8 cellular contexts compared by ENCODE assay signal in genomic region chr5:142965258-142966145, GRCh38.
DNase-seq lines count a peak whose midpoint lies in the region; ATAC-seq and TF ChIP-seq lines count a peak whose summit lies in the region.
"Not testable (repeated sequence)": the region's sequence is repeated elsewhere in the genome, so short reads cannot be mapped to it uniquely, and the experiment has no call there.

No MANE protein-coding gene starts in this region.

- H3K4me3 ChIP-seq in BE2C (ENCODE audit: low read depth, low read length); HCT116 (replicated peaks in 1 of 2; ENCODE audit: low read depth in 1 of 2, low read length in 2 of 2); PC-3 (ENCODE audit: low read length); endodermal cell (ENCODE audit: low read length); right cardiac atrium (ENCODE audit: low read length); subcutaneous abdominal adipose tissue (ENCODE audit: low read depth in 1 of 5, low read length in 5 of 5): not testable (repeated sequence)

- peak; percentile 47 for DNase-seq in BE2C
- not testable (repeated sequence) for DNase-seq in HCT116 (ENCODE audit: low read depth, low spot score)
- DNase-seq in PC-3 = peak; percentile 3
- DNase-seq in activated naive CD4-positive, alpha-beta T cell treated with anti-CD3 and anti-CD28 coated beads for 36 hours = peak; percentile 25
- DNase-seq in endodermal cell = peak; percentile 55
- DNase-seq in right cardiac atrium = peak; percentile 32 to 84 (median 80)

- not testable (repeated sequence) for BruUV-seq in HCT116 (replicated peaks; lab: Mats Ljungman, UMichigan); PC-3 (replicated peaks; lab: Mats Ljungman, UMichigan)

- RAD21 ChIA-PET in HCT116 (lab: Charles Lee; ENCODE audit: low non-redundant PET in 1 of 2, low total read pairs in 2 of 2, uncharacterized antibody in 2 of 2, unreplicated experiment in 2 of 2) = not testable (repeated sequence)

- intact Hi-C loops in HCT116 (cut with micrococcal nuclease) (loop anchor here (1.0 kb wide), 1 partner anchor 43 kb away; no protein-coding TSS in a partner anchor), PC-3 (cut with micrococcal nuclease) (loop anchor here (1.0 kb wide), 1 partner anchor 43 kb away; no protein-coding TSS in a partner anchor)
- intact Hi-C loops in activated naive CD4-positive, alpha-beta T cell treated with anti-CD3 and anti-CD28 coated beads for 36 hours (cut with micrococcal nuclease); right cardiac atrium (cut with DNase I): not testable (repeated sequence)

- H3K9me2 ChIP-seq in HCT116 (ENCODE audit: insufficient read depth); PC-3 (replicated peaks; ENCODE audit: low read length): not testable (repeated sequence)

- not testable (repeated sequence) for H3K4me3 Mint-ChIP-seq in activated naive CD4-positive, alpha-beta T cell treated with anti-CD3 and anti-CD28 coated beads for 36 hours; endodermal cell; nephron

- CTCF ChIA-PET in HCT116 (lab: Charles Lee) (interaction anchor here (1.2 kb wide), 1 partner anchor 44 kb away, joined by 7 read pairs; no protein-coding TSS in a partner anchor), PC-3 (lab: Charles Lee) (interaction anchor here (0.6 kb wide), 1 partner anchor 19 kb away, joined by 3 read pairs; no protein-coding TSS in a partner anchor)
- CTCF ChIA-PET in activated naive CD4-positive, alpha-beta T cell treated with anti-CD3 and anti-CD28 coated beads for 36 hours (lab: Charles Lee) = interaction anchor here (1.6 to 1.8 kb wide), 2 partner anchors 27 to 77 kb away, joined by 4 to 5 read pairs; no protein-coding TSS in a partner anchor

- not testable (repeated sequence) for ATAC-seq in HCT116
- ATAC-seq in PC-3 (peak; percentile 70), right cardiac atrium (peak in 1 of 2 donors; percentile 49)

- H3K27ac ChIP-seq in HCT116 (ENCODE audit: low read depth, low read length); endodermal cell (ENCODE audit: low read depth, low read length); right cardiac atrium (ENCODE audit: low read length): not testable (repeated sequence)
- H3K27ac ChIP-seq in PC-3 (ENCODE audit: low read length) (peak overlapping the region; percentile 36), subcutaneous abdominal adipose tissue (ENCODE audit: low read depth, low read length) (peak overlapping the region; percentile 11)

- 63 to 65% methylated on average over 4 to 15 of the region's 17 CpGs for WGBS in endodermal cell (ENCODE audit: insufficient coverage in 1 of 2, insufficient read length in 1 of 2), 2 experiments
- WGBS in right cardiac atrium = 28% methylated on average over 17 of the region's 17 CpGs

- not testable (repeated sequence) for H3K36me3 ChIP-seq in BE2C; HCT116 (ENCODE audit: control insufficient read depth in 1 of 2, insufficient read depth in 2 of 2, low read length in 2 of 2); PC-3 (ENCODE audit: low read depth, low read length); endodermal cell (ENCODE audit: control insufficient read depth, insufficient read depth, low read length); subcutaneous abdominal adipose tissue (ENCODE audit: control insufficient read depth in 5 of 5, insufficient read depth in 5 of 5, low read length in 5 of 5)

- H2AFZ ChIP-seq in HCT116 (ENCODE audit: low read depth, low read length, poor library complexity, severe bottlenecking); PC-3 (ENCODE audit: low read length): not testable (repeated sequence)

- H3K9me3 ChIP-seq in BE2C; HCT116 (ENCODE audit: control insufficient read depth in 1 of 2, insufficient read depth in 1 of 2, low read depth in 1 of 2, low read length in 2 of 2); PC-3 (ENCODE audit: low read length); endodermal cell (ENCODE audit: control insufficient read depth, low read length); right cardiac atrium (ENCODE audit: control insufficient read depth, low read length); subcutaneous abdominal adipose tissue (ENCODE audit: control insufficient read depth in 5 of 5, low read length in 5 of 5): not testable (repeated sequence)

- peaks cover 10% of the 10 kb centered on the region for H3K4me1 Mint-ChIP-seq in activated naive CD4-positive, alpha-beta T cell treated with anti-CD3 and anti-CD28 coated beads for 36 hours (ENCODE audit: low read depth)
- H3K4me1 Mint-ChIP-seq in endodermal cell = not testable (repeated sequence)
- H3K4me1 Mint-ChIP-seq in nephron = peaks cover 14% of the 10 kb centered on the region

- POLR2A ChIA-PET in HCT116 (lab: Charles Lee) = not testable (repeated sequence)
- POLR2A ChIA-PET in PC-3 (lab: Charles Lee; ENCODE audit: unreplicated experiment) = interaction anchor here (0.6 kb wide), 1 partner anchor 1021 kb away, joined by 4 read pairs; no protein-coding TSS in a partner anchor

- H3K27ac Mint-ChIP-seq in activated naive CD4-positive, alpha-beta T cell treated with anti-CD3 and anti-CD28 coated beads for 36 hours = not testable (repeated sequence)
- peak overlapping the region; percentile 74 for H3K27ac Mint-ChIP-seq in endodermal cell
- H3K27ac Mint-ChIP-seq in nephron = peak overlapping the region in 2 of 3 experiments; percentile 30 to 69

- not testable (repeated sequence) for H3F3A ChIP-seq in PC-3 (ENCODE audit: low read length, unreplicated experiment)

- H3K9me3 Mint-ChIP-seq in activated naive CD4-positive, alpha-beta T cell treated with anti-CD3 and anti-CD28 coated beads for 36 hours; nephron: not testable (repeated sequence)
- H3K9me3 Mint-ChIP-seq in endodermal cell = peaks cover 13% of the 10 kb centered on the region

- peak; percentile 42 for TF ChIP-seq RAD21 in HCT116 (IDR thresholded peaks at IDR 0.05; ENCODE audit: low read depth)

- not testable (repeated sequence) for H3K9ac ChIP-seq in HCT116 (ENCODE audit: low read length); endodermal cell (ENCODE audit: extremely low read depth, low read length, poor library complexity, severe bottlenecking); subcutaneous abdominal adipose tissue (ENCODE audit: low read length in 5 of 5)
- H3K9ac ChIP-seq in PC-3 (ENCODE audit: low read length) = 0 out of 2 replicates have a peak overlapping the region, but pooled peaks have one; percentile 8

- TF ChIP-seq CTCF in BE2C (IDR thresholded peaks at IDR 0.05; ENCODE audit: low read depth, low read length) (peak; percentile 40; the same call in 1 of the 2 replicates), HCT116 (IDR thresholded peaks at IDR 0.05 in 2 of 3, conservative IDR thresholded peaks at IDR 0.05 in 1 of 3; ENCODE audit: borderline replicate concordance in 1 of 3, insufficient read depth in 1 of 3, low read depth in 2 of 3, low read length in 2 of 3) (peak; percentile 19 to 22 (median 22); a peak in 2 of 6 replicates), endodermal cell (conservative IDR thresholded peaks at IDR 0.05) (peak; percentile 76), nephron (IDR thresholded peaks at IDR 0.05; ENCODE audit: unreplicated experiment in 3 of 3) (peak; percentile 37 to 50 (median 47))
- not testable (repeated sequence) for TF ChIP-seq CTCF in PC-3 (conservative IDR thresholded peaks at IDR 0.05; ENCODE audit: low read depth, low read length)

- H3K4me2 ChIP-seq in HCT116 (ENCODE audit: low read length) = not testable (repeated sequence)
- peak overlapping the region; percentile 37; the same call in 1 of the 2 replicates for H3K4me2 ChIP-seq in PC-3 (ENCODE audit: low read length)

- not testable (repeated sequence) for TF ChIP-seq POLR2A in HCT116 (IDR thresholded peaks at IDR 0.05; ENCODE audit: borderline replicate concordance, extremely low read depth, insufficient read depth, insufficient read length)

- not testable (repeated sequence) for H3K27me3 ChIP-seq in BE2C; HCT116 (ENCODE audit: insufficient read depth, low read length); PC-3 (ENCODE audit: low read length); endodermal cell (ENCODE audit: control insufficient read depth, insufficient read depth, low read length, poor library complexity, severe bottlenecking); right cardiac atrium (ENCODE audit: control insufficient read depth, insufficient read depth); subcutaneous abdominal adipose tissue (ENCODE audit: control insufficient read depth in 5 of 5, insufficient read depth in 4 of 5, low read length in 5 of 5)

- H3K27me3 Mint-ChIP-seq in activated naive CD4-positive, alpha-beta T cell treated with anti-CD3 and anti-CD28 coated beads for 36 hours (ENCODE audit: low read depth); endodermal cell (ENCODE audit: insufficient read depth); nephron (ENCODE audit: low read depth): not testable (repeated sequence)

- not testable (repeated sequence) for H3K4me1 ChIP-seq in BE2C; HCT116 (ENCODE audit: control insufficient read depth in 1 of 2, insufficient read depth in 2 of 2, low read length in 2 of 2); endodermal cell (ENCODE audit: control insufficient read depth, insufficient read depth, low read length); right cardiac atrium (ENCODE audit: control insufficient read depth, insufficient read depth, low read length)
- peaks cover 27% of the 10 kb centered on the region for H3K4me1 ChIP-seq in PC-3 (ENCODE audit: insufficient read depth, low read length)
- peaks cover 0 to 14% (median 0%) of the 10 kb centered on the region in 5 donors for H3K4me1 ChIP-seq in subcutaneous abdominal adipose tissue (ENCODE audit: control insufficient read depth in 5 of 5, insufficient read depth in 5 of 5, low read length in 5 of 5)

- H3K79me2 ChIP-seq in HCT116 (ENCODE audit: insufficient read depth, low read length); PC-3 (ENCODE audit: low read length): not testable (repeated sequence)

- not testable (repeated sequence) for H4K20me1 ChIP-seq in HCT116 (ENCODE audit: insufficient read depth); PC-3 (ENCODE audit: low read length)

- not testable (repeated sequence) for H3K36me3 Mint-ChIP-seq in activated naive CD4-positive, alpha-beta T cell treated with anti-CD3 and anti-CD28 coated beads for 36 hours (ENCODE audit: low read depth); nephron (ENCODE audit: low read depth)
- peaks cover 27% of the 10 kb centered on the region for H3K36me3 Mint-ChIP-seq in endodermal cell (ENCODE audit: low read depth)
